In genomic region chr14:36301159-36301558, GRCh38 we compare ENCODE assay signal across 16 cellular contexts. TPM values are rescaled to one million over a fixed set of nuclear protein-coding genes. Genes with fewer than 3 reads are reported as not detected.
DNase-seq lines count a peak whose midpoint lies in the region; ATAC-seq and TF ChIP-seq lines count a peak whose summit lies in the region.
"Had no signal": no experiment of that assay in that cellular context is flagged by ENCODE, and none has a peak within 500 bp of the region (broad histone marks: within the 10 kb centered on the region; RNA-seq: fewer than 3 reads in every experiment).

No MANE protein-coding gene starts in this region.

- TF ChIP-seq POLR2A in right lobe of liver (IDR thresholded peaks at IDR 0.05), result no peak

- H3K27ac ChIP-seq in fibroblast of lung (ENCODE audit: insufficient read depth, low read length) (no peak overlapping the region), right lobe of liver (no peak overlapping the region)
- H3K27ac ChIP-seq: Peyer's patch had no signal

- peaks cover 14% of the 10 kb centered on the region for H3K36me3 ChIP-seq in MG63
- peaks cover 4% of the 10 kb centered on the region for H3K36me3 ChIP-seq in fibroblast of lung (ENCODE audit: control insufficient read depth, insufficient read depth, low read length)
- H3K36me3 ChIP-seq in right lobe of liver, result peaks cover 0 to 34% (median 12%) of the 10 kb centered on the region in 4 donors

- H3K4me3 ChIP-seq in MG63 (no peak overlapping the region), fibroblast of lung (replicated peaks in 1 of 4; ENCODE audit: control extremely low read depth in 1 of 4, insufficient read depth in 1 of 4, low read depth in 3 of 4, low read length in 4 of 4) (no peak overlapping the region), right lobe of liver (no peak overlapping the region)
- H3K4me3 ChIP-seq: Peyer's patch had no signal

- no peaks in the 10 kb centered on the region for H3K9me3 ChIP-seq in MG63
- no peaks in the 10 kb centered on the region for H3K9me3 ChIP-seq in fibroblast of lung (ENCODE audit: control insufficient read depth, insufficient read depth, low read depth, low read length)
- no peaks in the 10 kb centered on the region for H3K9me3 ChIP-seq in right lobe of liver
- H3K9me3 ChIP-seq: Caco-2, Peyer's patch had no signal

- H3K4me2 ChIP-seq in fibroblast of lung (ENCODE audit: extremely low read depth, insufficient read depth, low read length), result no peak overlapping the region

- 80% methylated on average over 3 of the region's 3 CpGs for WGBS in right lobe of liver (ENCODE audit: insufficient coverage, low coverage, low lambda C conversion rate, missing lambda C conversion rate)

- intact Hi-C loops in right lobe of liver (cut with DNase I), result no loop called here

- peak in 3 of 4 donors; percentile 52 to 65 (median 58) for ATAC-seq in right lobe of liver
- no peak for ATAC-seq in HG02759 (IDR thresholded peaks at IDR 0.05; ENCODE audit: unreplicated experiment)
- ATAC-seq in GM18520 (IDR thresholded peaks at IDR 0.05; ENCODE audit: unreplicated experiment), result no peak
- no peak for ATAC-seq in GM19452 (IDR thresholded peaks at IDR 0.05; ENCODE audit: unreplicated experiment)

- H3K4me1 ChIP-seq in fibroblast of lung (ENCODE audit: control insufficient read depth, extremely low read depth, insufficient read depth, low read length), result peaks cover 3% of the 10 kb centered on the region
- no peaks in the 10 kb centered on the region for H3K4me1 ChIP-seq in right lobe of liver
- H3K4me1 ChIP-seq: Peyer's patch had no signal

- no peaks in the 10 kb centered on the region for H4K20me1 ChIP-seq in fibroblast of lung (ENCODE audit: control insufficient read depth, extremely low read depth, insufficient read depth, low read length)

- no peaks in the 10 kb centered on the region for H3K79me2 ChIP-seq in fibroblast of lung (ENCODE audit: control insufficient read depth, insufficient read depth, low read length)

- DNase-seq in EH (ENCODE audit: low read depth), result peak; percentile 8
- DNase-seq in MG63, result peak; percentile 11
- peak; percentile 15 to 25 for DNase-seq in fibroblast of lung (ENCODE audit: low read depth in 2 of 2)
- DNase-seq in right lobe of liver, result peak in 1 of 3 donors; percentile 20
- DNase-seq in medulla oblongata (ENCODE audit: extremely low spot score), result no peak
- DNase-seq: AML-193, Caco-2, NCI-H1417, NCI-H1930, NCI-H2171 treated with DMSO at 0.1 percent for 48 hours, NCI-H774, Peyer's patch, SHP77 treated with DMSO at 0.1 percent for 48 hours had no signal

- no peak overlapping the region for H2AFZ ChIP-seq in fibroblast of lung (ENCODE audit: low read length)

- no peak overlapping the region for H3K9ac ChIP-seq in fibroblast of lung (ENCODE audit: insufficient read depth, low read length)

- no peaks in the 10 kb centered on the region for H3K27me3 ChIP-seq in MG63
- H3K27me3 ChIP-seq in fibroblast of lung (ENCODE audit: control insufficient read depth, insufficient read depth, low read length), result no peaks in the 10 kb centered on the region
- no peaks in the 10 kb centered on the region for H3K27me3 ChIP-seq in right lobe of liver
- H3K27me3 ChIP-seq: Peyer's patch had no signal

- TF ChIP-seq CTCF in fibroblast of lung (conservative IDR thresholded peaks at IDR 0.05 in 1 of 2, IDR thresholded peaks at IDR 0.05 in 1 of 2; ENCODE audit: low read depth in 1 of 2, low read length in 2 of 2) (no peak), right lobe of liver (IDR thresholded peaks at IDR 0.05) (no peak)

RNA-seq across cellular contexts. Expression of gene MBIP, which starts 19.3 kb away (rescaled TPM):
- total RNA-seq in MG63 (2014; rRNA removed; shearing (Covaris generic); ENCODE audit: low replicate concordance), result 4.2 and 24.8 TPM in 2 replicates
- 11.0 and 14.2 TPM in 2 replicates for total RNA-seq in fibroblast of lung
- 26.5 and 28.3 TPM in 2 replicates for polyA plus RNA-seq in fibroblast of lung
- polyA plus RNA-seq in fibroblast of lung (2012), result 14.4 and 15.5 TPM in 2 replicates
- polyA minus RNA-seq in fibroblast of lung (ENCODE audit: low replicate concordance), result 6.9 and 10.2 TPM in 2 replicates
- total RNA-seq in right lobe of liver, result 10 to 100 TPM in 4 of 6 experiments, 1 to 10 TPM in 2; 8.2 to 13.4 (median 10.3) TPM

Comparison
In these comparisons a context has a peak if more than half of its experiments do, and no peak if none do; other contexts are left out.
1. ATAC-seq: peak in right lobe of liver (3 of 4); none in HG02759 (single experiment), GM18520 (single experiment) and GM19452 (single experiment).